ENCODE assay signal across 25 cellular contexts in the genomic region with DNA sequence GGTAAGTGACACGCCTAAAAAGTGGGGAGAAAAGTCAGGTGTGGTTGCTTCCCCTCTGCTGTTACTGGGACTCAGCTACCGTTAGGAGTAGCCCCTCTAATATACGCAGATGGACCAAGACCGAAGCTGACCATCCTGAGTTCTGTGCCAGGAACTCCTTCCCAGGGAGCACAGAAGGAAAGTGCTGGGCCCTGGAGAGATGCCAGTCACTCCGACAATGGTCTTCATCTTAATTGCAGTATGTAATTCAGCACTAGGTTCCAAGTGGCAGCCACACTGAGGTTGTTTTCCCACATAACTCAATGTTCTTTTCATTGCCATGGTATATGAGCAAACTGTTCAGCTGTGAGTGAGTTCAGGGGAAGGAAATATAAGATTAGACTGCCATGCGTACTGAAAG.
"Had no signal": no experiment of that assay in that cellular context is flagged by ENCODE, and none has a peak within 500 bp of the region (broad histone marks: within the 10 kb centered on the region; RNA-seq: fewer than 3 reads in every experiment).

No MANE protein-coding gene starts in this region.

- H3K27me3 ChIP-seq: foreskin keratinocyte, gastroesophageal sphincter, hepatocyte, left lung, neutrophil, pancreas, right lobe of liver, suprapubic skin, transverse colon had no signal

- H3K4me3 ChIP-seq: gastroesophageal sphincter, heart left ventricle, hepatocyte, left lung, mucosa of descending colon, pancreas, right lobe of liver, suprapubic skin, transverse colon had no signal

- DNase-seq: effector CD8-positive, alpha-beta T cell; endodermal cell; foreskin keratinocyte; heart left ventricle; kidney; left lung; mesenchymal stem cell; mucosa of descending colon; naive B cell; pancreas; right lobe of liver; small intestine; stimulated activated CD4-positive, alpha-beta T cell treated with anti-CD3 and anti-CD28 coated beads, Interleukin-15, amount 100 ng/mL, for 24 hours; stimulated activated CD4-positive, alpha-beta T cell treated with anti-CD3 and anti-CD28 coated beads, Interleukin-4, amount 100 ng/mL, for 1 hour; stimulated activated CD8-positive, alpha-beta memory T cell treated with anti-CD3 and anti-CD28 coated beads, Interleukin-4, amount 100 ng/mL, for 48 hours; stimulated activated naive CD4-positive, alpha-beta T cell; stimulated activated naive CD8-positive, alpha-beta T cell treated with anti-CD3 and anti-CD28 coated beads, Interleukin-15, amount 100 ng/mL, for 72 hours; transverse colon had no signal

- H3K4me2 ChIP-seq: hepatocyte had no signal

- H3K27ac ChIP-seq: epithelial cell of prostate, foreskin keratinocyte, gastroesophageal sphincter, heart left ventricle, hepatocyte, left lung, neutrophil, pancreas, right lobe of liver, suprapubic skin, transverse colon had no signal

- H3K79me2 ChIP-seq: hepatocyte had no signal

- H3K4me1 ChIP-seq: foreskin keratinocyte, gastroesophageal sphincter, heart left ventricle, left lung, pancreas, right lobe of liver, suprapubic skin, transverse colon had no signal

- ATAC-seq: esophagus mucosa; foreskin keratinocyte; gastroesophageal sphincter; heart left ventricle; left lung; mucosa of descending colon; natural killer cell treated with Interleukin-12 subunit alpha and Interleukin-12 subunit beta and Interleukin-15 and Interleukin-18, amount 100 ng/mL, for 72 hours; pancreas; right lobe of liver; stimulated activated naive CD8-positive, alpha-beta T cell treated with anti-CD3 and anti-CD28 coated beads, Interleukin-15, amount 100 ng/mL, for 72 hours had no signal

- H3K36me3 ChIP-seq: gastroesophageal sphincter, heart left ventricle, left lung, neutrophil, pancreas, right lobe of liver, suprapubic skin, transverse colon had no signal

- H3K9me3 ChIP-seq: gastroesophageal sphincter, heart left ventricle, left lung, mucosa of descending colon, neutrophil, pancreas, right lobe of liver, suprapubic skin, transverse colon had no signal

- H2AFZ ChIP-seq: hepatocyte had no signal
